ENCODE assay signal across 9 cellular contexts in the genomic region with DNA sequence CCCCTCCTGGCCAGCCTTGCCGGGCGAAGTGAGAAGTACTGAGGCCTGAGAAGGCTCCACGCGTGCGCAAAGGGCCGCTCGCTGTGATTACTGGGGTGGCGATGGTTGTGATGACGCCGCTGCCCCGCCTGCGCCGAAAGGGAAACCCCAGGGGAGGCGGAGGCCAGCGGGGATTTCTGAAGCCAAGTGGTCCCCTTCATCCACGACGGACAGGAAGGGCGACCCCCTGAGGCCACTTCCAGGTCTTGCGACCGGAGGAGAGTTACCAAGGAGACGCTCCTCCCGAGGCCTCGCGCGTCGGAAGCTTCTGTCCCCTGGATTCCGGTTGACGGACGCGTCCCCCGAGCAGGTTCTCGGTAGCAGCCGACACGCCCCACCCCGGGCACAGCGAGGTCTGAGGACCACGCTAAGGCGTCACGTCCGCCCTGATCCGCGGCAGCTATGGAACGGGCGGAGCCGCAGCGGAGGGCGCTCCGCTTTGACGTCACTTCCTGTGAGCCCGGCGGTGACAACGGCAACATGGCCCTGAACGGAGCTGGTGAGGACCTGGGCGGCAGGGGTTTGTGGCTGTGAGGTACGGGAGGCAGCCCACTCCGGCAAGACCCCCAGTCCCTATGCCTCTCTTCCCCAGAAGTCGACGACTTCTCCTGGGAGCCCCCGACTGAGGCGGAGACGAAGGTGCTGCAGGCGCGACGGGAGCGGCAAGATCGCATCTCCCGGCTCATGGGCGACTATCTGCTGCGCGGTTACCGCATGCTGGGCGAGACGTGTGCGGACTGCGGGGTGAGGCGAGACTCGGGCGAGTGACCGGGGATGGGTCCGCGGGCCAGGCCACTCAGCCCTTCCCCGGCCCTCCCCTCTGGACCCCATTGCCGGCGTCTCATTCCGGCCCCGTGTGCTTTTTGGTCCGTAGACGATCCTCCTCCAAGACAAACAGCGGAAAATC. TPM values are rescaled to one million over a fixed set of nuclear protein-coding genes. Genes with fewer than 3 reads are reported as not detected.
A peak's percentile ranks its signal among the peaks of the same experiment; 100 is the strongest.
DNase-seq lines count a peak whose midpoint lies in the region; ATAC-seq, FAIRE-seq and TF ChIP-seq lines count a peak whose summit lies in the region.
"Had no signal": no experiment of that assay in that cellular context is flagged by ENCODE, and none has a peak within 500 bp of the region (broad histone marks: within the 10 kb centered on the region; RNA-seq: fewer than 3 reads in every experiment).

A gene with protein sequence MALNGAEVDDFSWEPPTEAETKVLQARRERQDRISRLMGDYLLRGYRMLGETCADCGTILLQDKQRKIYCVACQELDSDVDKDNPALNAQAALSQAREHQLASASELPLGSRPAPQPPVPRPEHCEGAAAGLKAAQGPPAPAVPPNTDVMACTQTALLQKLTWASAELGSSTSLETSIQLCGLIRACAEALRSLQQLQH (plus strand): TSS at position 505 of the 946 bp plus-strand sequence. CDS start 15 bp downstream, at position 520.

- peak within 1 kb of the TSS; percentile 96 to 99 (median 98) for H3K4me3 Mint-ChIP-seq in immature natural killer cell

- no peak for FAIRE-seq in bronchial epithelial cell (lab: Jason Lieb, UNC)
- FAIRE-seq: islet of Langerhans had no signal

- H3K4me3 ChIP-seq in AG09309 (ENCODE audit: control insufficient read depth, low read depth, low read length) (peak within 1 kb of the TSS; percentile 96), WI38 (ENCODE audit: low read depth, low read length) (peak within 1 kb of the TSS; percentile 77), bronchial epithelial cell (ENCODE audit: low read depth, low read length) (peak within 1 kb of the TSS; percentile 93)

- DNase-seq in AG09309 (ENCODE audit: low read depth) = peak; percentile 94
- DNase-seq in NCI-H2227 treated with DMSO at 0.1 percent for 48 hours (lab: John Stamatoyannopoulos, UW) = peak; percentile 96
- peak; percentile 92 for DNase-seq in bronchial epithelial cell (ENCODE audit: low read depth)
- DNase-seq in immature natural killer cell = peak; percentile 98 to 99 (median 99)
- peak; percentile 96 to 98 for DNase-seq in stimulated activated CD4-positive, alpha-beta T cell treated with anti-CD3 and anti-CD28 coated beads, Interleukin-12 subunit alpha, Interleukin-12 subunit beta, amount 100 ng/mL, for 24 hours (ENCODE audit: low read depth in 2 of 2)

- H3K27me3 ChIP-seq in bronchial epithelial cell (ENCODE audit: control insufficient read depth, insufficient read depth, low read length) = no peaks in the 10 kb centered on the region

- H3K36me3 Mint-ChIP-seq in immature natural killer cell = peaks cover 0 to 3% (median 0%) of the 10 kb centered on the region in 3 donors

- TF ChIP-seq CTCF in AG09309 (IDR thresholded peaks at IDR 0.05; ENCODE audit: control insufficient read depth, insufficient read depth, low read depth, low read length, missing control alignments) (peak; percentile 57), WI38 (IDR thresholded peaks at IDR 0.05; ENCODE audit: low read depth, low read length) (no peak), bronchial epithelial cell (IDR thresholded peaks at IDR 0.05; ENCODE audit: insufficient read depth, low read length, severe bottlenecking) (peak; percentile 43)

- peaks cover 16 to 40% (median 32%) of the 10 kb centered on the region in 3 donors for H3K27me3 Mint-ChIP-seq in immature natural killer cell (ENCODE audit: low read depth in 3 of 3)

- ATAC-seq in GM18909 (IDR thresholded peaks at IDR 0.05; ENCODE audit: poor library complexity, unreplicated experiment) (peak; percentile 67), HG03175 (IDR thresholded peaks at IDR 0.05; ENCODE audit: unreplicated experiment) (peak; percentile 64)

- peaks cover 3% of the 10 kb centered on the region for H3K36me3 ChIP-seq in bronchial epithelial cell (ENCODE audit: control insufficient read depth, insufficient read depth, low read length)

- no peaks in the 10 kb centered on the region for H3K9me3 Mint-ChIP-seq in immature natural killer cell

- H3K27ac Mint-ChIP-seq in immature natural killer cell = peak within 1 kb of the TSS; percentile 96 to 100 (median 98)

- H3K4me1 Mint-ChIP-seq in immature natural killer cell = peaks cover 75 to 89% of the 10 kb centered on the region in 2 donors

RNA-seq across cellular contexts. Expression of the gene that starts here (rescaled TPM):
- 30.3 and 43.4 TPM in 2 replicates for total RNA-seq in bronchial epithelial cell
- polyA plus RNA-seq in immature natural killer cell = 100 to 1,000 TPM in 2 of 3 donors, 10 to 100 TPM in 1; 100.0 to 138 (median 117) TPM

Comparison
In these comparisons a context has a peak if more than half of its experiments do, and no peak if none do; other contexts are left out.
1. Peak in every context shown above with its lines: DNase-seq, ATAC-seq and H3K4me3 ChIP-seq.